ENCODE assay signal across 1 cellular context in the genomic region with DNA sequence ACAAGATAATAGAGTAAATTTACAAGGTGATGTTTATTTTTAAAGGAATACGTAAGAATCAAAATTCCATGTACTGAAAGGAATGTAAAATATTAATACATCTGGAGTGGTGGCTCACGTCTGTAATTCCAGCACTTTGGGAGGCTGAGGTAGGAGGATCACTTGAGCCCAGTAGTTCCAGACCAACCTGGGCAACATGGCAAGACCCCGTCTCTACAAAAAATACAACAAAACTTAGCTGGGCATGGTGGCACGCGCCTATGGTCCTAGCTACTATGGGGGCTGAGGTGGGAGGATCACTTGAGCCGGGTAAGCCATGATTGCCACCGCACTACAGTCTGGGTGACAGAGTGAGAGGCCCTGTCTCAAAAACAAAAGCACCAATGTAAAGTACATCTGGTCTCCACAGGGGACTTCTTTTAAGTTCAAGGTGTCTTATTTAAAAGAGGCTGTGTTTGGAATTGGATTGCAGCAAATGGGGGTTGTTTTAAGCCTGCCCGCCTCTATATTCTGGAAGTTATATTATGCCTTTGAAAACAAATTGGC.
TF ChIP-seq lines count a peak whose summit lies in the region.

No MANE protein-coding gene starts in this region.

TF ChIP-seq in GM23338, 12 proteins besides CTCF, POLR2A, EP300 and RAD21 (continued from another document):
- TF ChIP-seq REST (IDR thresholded peaks at IDR 0.05; ENCODE audit: unreplicated experiment) (no peak), NANOG (IDR thresholded peaks at IDR 0.05; ENCODE audit: borderline replicate concordance) (no peak)
